Comparison of ENCODE assay signal across 8 cellular contexts in genomic region chr12:54304187-54304810, GRCh38. TPM values are rescaled to one million over a fixed set of nuclear protein-coding genes. Genes with fewer than 3 reads are reported as not detected.
DNase-seq lines count a peak whose midpoint lies in the region; ATAC-seq and TF ChIP-seq lines count a peak whose summit lies in the region.

No MANE protein-coding gene starts in this region.

- no peaks in the 10 kb centered on the region for H3K36me3 ChIP-seq in A673 (ENCODE audit: insufficient read depth, low read length, poor library complexity, severe bottlenecking)

- no peak overlapping the region for H3K27ac ChIP-seq in A673 (ENCODE audit: low read depth, low read length, poor library complexity, severe bottlenecking)

- peaks cover 6% of the 10 kb centered on the region for H3K27me3 ChIP-seq in A673 (replicated peaks; ENCODE audit: insufficient read depth, low read depth, low read length, poor library complexity)

- H3K9me3 ChIP-seq in A673 (ENCODE audit: low read depth, low read length, poor library complexity, severe bottlenecking) = no peaks in the 10 kb centered on the region

- no peaks in the 10 kb centered on the region for H3K36me3 Mint-ChIP-seq in stimulated activated memory B cell treated with anti-CD40 and anti-IgM and Interleukin-4, amounts not matched to agents 10 μg/mL and 1 μg/mL and 100 μg/mL, for 72 hours

- no peaks in the 10 kb centered on the region for H3K4me1 ChIP-seq in A673 (ENCODE audit: insufficient read depth, low read length, poor library complexity, severe bottlenecking)

- DNase-seq in HT-29 (ENCODE audit: low spot score) = peak; percentile 64
- DNase-seq in SW480 (ENCODE audit: low spot score) = peak; percentile 83
- peak; percentile 77 for DNase-seq in left ventricle myocardium superior
- no peak for DNase-seq in SK-N-DZ (ENCODE audit: low spot score)
- DNase-seq in A673 (ENCODE audit: low spot score) = no peak
- no peak for DNase-seq in kidney glomerular epithelial cell (lab: John Stamatoyannopoulos, UW)
- DNase-seq in T-helper 9 cell = no peak

- H3K4me1 Mint-ChIP-seq in stimulated activated memory B cell treated with anti-CD40 and anti-IgM and Interleukin-4, amounts not matched to agents 10 μg/mL and 1 μg/mL and 100 μg/mL, for 72 hours = peaks cover 55% of the 10 kb centered on the region

- BruUV-seq in A673 (replicated peaks; lab: Mats Ljungman, UMichigan) = no TSS peak

- ATAC-seq in left ventricle myocardium superior = peak; percentile 77
- ATAC-seq in stimulated activated memory B cell treated with anti-CD40 and anti-IgM and Interleukin-4, amounts not matched to agents 10 μg/mL and 1 μg/mL and 100 μg/mL, for 72 hours = peak; percentile 95

- H3K4me3 Mint-ChIP-seq in stimulated activated memory B cell treated with anti-CD40 and anti-IgM and Interleukin-4, amounts not matched to agents 10 μg/mL and 1 μg/mL and 100 μg/mL, for 72 hours = peak overlapping the region; percentile 67

- H3K4me3 ChIP-seq in A673 (ENCODE audit: low read depth, low read length, poor library complexity, severe bottlenecking) = no peak overlapping the region

- no peak for TF ChIP-seq CTCF in A673 (conservative IDR thresholded peaks at IDR 0.05; ENCODE audit: low read depth, low read length)

- H3K27me3 Mint-ChIP-seq in stimulated activated memory B cell treated with anti-CD40 and anti-IgM and Interleukin-4, amounts not matched to agents 10 μg/mL and 1 μg/mL and 100 μg/mL, for 72 hours = peaks cover 66% of the 10 kb centered on the region

- peak overlapping the region; percentile 70 for H3K27ac Mint-ChIP-seq in stimulated activated memory B cell treated with anti-CD40 and anti-IgM and Interleukin-4, amounts not matched to agents 10 μg/mL and 1 μg/mL and 100 μg/mL, for 72 hours

- POLR2A ChIA-PET in A673 (lab: Charles Lee; ENCODE audit: low non-redundant PET) = interaction anchor here (0.6 kb wide), 1 partner anchor 24 kb away, joined by 4 read pairs; no protein-coding TSS in a partner anchor

- CTCF ChIA-PET in A673 (lab: Charles Lee) = no interaction called here

- no peaks in the 10 kb centered on the region for H3K9me3 Mint-ChIP-seq in stimulated activated memory B cell treated with anti-CD40 and anti-IgM and Interleukin-4, amounts not matched to agents 10 μg/mL and 1 μg/mL and 100 μg/mL, for 72 hours

- intact Hi-C loops in left ventricle myocardium superior (cut with micrococcal nuclease) (no loop called here), A673 (cut with micrococcal nuclease; ENCODE audit: unreplicated experiment) (no loop called here)

RNA-seq across cellular contexts. Expression of gene NFE2, which starts 3.5 kb away (rescaled TPM):
- total RNA-seq in HT-29 (2014; rRNA removed; shearing (Covaris generic)) = 0.20 TPM in 1 of 2 replicates, not detected in the other
- 0.74 TPM for total RNA-seq in left ventricle myocardium superior
- polyA plus RNA-seq in SK-N-DZ (2014; cell fraction: cytosol; rRNA removed) = 0.15 and 0.51 TPM in 2 replicates
- polyA plus RNA-seq in SK-N-DZ (2014; cell fraction: nucleus; rRNA removed) = 0.47 TPM in 1 of 2 replicates, not detected in the other
- not detected in 2 replicates for total RNA-seq in A673 (2021)

RNA-seq across cellular contexts. Expression of gene COPZ1, which starts 20.6 kb away (rescaled TPM):
- 83.7 and 89.9 TPM in 2 replicates for total RNA-seq in HT-29 (2014; rRNA removed; shearing (Covaris generic))
- total RNA-seq in left ventricle myocardium superior (114 TPM), A673 (2021) (169 and 187 TPM in 2 replicates)
- 181 and 301 TPM in 2 replicates for polyA plus RNA-seq in SK-N-DZ (2014; cell fraction: cytosol; rRNA removed)
- 131 and 141 TPM in 2 replicates for polyA plus RNA-seq in SK-N-DZ (2014; cell fraction: nucleus; rRNA removed)

RNA-seq across cellular contexts. Expression of gene HNRNPA1, which starts 23.8 kb away (rescaled TPM):
- total RNA-seq in HT-29 (2014; rRNA removed; shearing (Covaris generic)) = 283 and 287 TPM in 2 replicates
- total RNA-seq in left ventricle myocardium superior (450 TPM), A673 (2021) (1,763 and 1,764 TPM in 2 replicates)
- polyA plus RNA-seq in SK-N-DZ (2014; cell fraction: cytosol; rRNA removed) = 1,254 and 1,728 TPM in 2 replicates
- 616 and 1,253 TPM in 2 replicates for polyA plus RNA-seq in SK-N-DZ (2014; cell fraction: nucleus; rRNA removed)

RNA-seq across cellular contexts. Expression of gene CBX5, which starts 24.4 kb away (rescaled TPM):
- total RNA-seq in HT-29 (2014; rRNA removed; shearing (Covaris generic)) = 16.7 and 18.3 TPM in 2 replicates
- total RNA-seq in left ventricle myocardium superior (48.0 TPM), A673 (2021) (235 and 254 TPM in 2 replicates)
- 64.8 and 65.8 TPM in 2 replicates for polyA plus RNA-seq in SK-N-DZ (2014; cell fraction: cytosol; rRNA removed)
- polyA plus RNA-seq in SK-N-DZ (2014; cell fraction: nucleus; rRNA removed) = 27.8 and 50.7 TPM in 2 replicates

RNA-seq across cellular contexts. Expression of gene GPR84, which starts 60.0 kb away (rescaled TPM):
- total RNA-seq in HT-29 (2014; rRNA removed; shearing (Covaris generic)) = not detected in 2 replicates
- total RNA-seq in left ventricle myocardium superior (not detected), A673 (2021) (not detected in 2 replicates)
- not detected in 2 replicates for polyA plus RNA-seq in SK-N-DZ (2014; cell fraction: cytosol; rRNA removed)
- polyA plus RNA-seq in SK-N-DZ (2014; cell fraction: nucleus; rRNA removed) = not detected in 2 replicates

Comparison
In these comparisons a context has a peak if more than half of its experiments do, and no peak if none do; other contexts are left out.
1. DNase-seq: peak in HT-29 (single experiment), SW480 (single experiment) and left ventricle myocardium superior (single experiment); none in SK-N-DZ (single experiment), A673 (single experiment), kidney glomerular epithelial cell (single experiment) and T-helper 9 cell (single experiment).